Comparison of ENCODE assay signal across 11 cellular contexts in the genomic region with DNA sequence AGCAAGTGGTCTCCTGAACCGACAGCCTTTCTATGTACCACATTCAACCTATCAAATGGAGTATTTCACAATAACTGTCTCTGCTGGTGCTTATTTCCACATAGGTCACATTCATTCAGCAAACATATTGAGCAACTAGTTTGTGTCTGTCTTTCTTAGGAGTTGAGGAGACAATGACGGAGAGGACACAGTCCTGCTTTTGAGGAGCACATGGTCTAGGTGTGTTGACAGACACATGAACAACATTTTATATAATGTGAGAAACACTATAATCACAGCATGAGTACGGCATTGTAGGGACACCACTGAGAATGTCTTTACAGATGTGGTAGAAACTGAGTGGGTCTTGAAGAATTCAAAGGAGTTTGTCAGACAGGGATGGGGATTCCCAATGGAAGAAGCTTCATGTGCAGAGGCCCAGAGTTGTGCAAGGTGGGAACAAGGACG. TPM values are rescaled to one million over a fixed set of nuclear protein-coding genes. Genes with fewer than 3 reads are reported as not detected.
A peak's percentile ranks its signal among the peaks of the same experiment; 100 is the strongest.
DNase-seq lines count a peak whose midpoint lies in the region; ATAC-seq and TF ChIP-seq lines count a peak whose summit lies in the region.
"Had no signal": no experiment of that assay in that cellular context is flagged by ENCODE, and none has a peak within 500 bp of the region (broad histone marks: within the 10 kb centered on the region; RNA-seq: fewer than 3 reads in every experiment).

No MANE protein-coding gene starts in this region.

- CTCF ChIA-PET in activated naive CD4-positive, alpha-beta T cell treated with anti-CD3 and anti-CD28 coated beads for 36 hours (lab: Charles Lee), result no interaction called here

- no peak for TF ChIP-seq POLR2A in prostate gland (IDR thresholded peaks at IDR 0.05)

- WGBS in prostate gland, result 85% methylated on average over 4 of the region's 4 CpGs

- no peak overlapping the region for H3K4me3 ChIP-seq in prostate gland
- H3K4me3 ChIP-seq: ovary had no signal

- no peak overlapping the region for H3K4me3 Mint-ChIP-seq in activated naive CD4-positive, alpha-beta T cell treated with anti-CD3 and anti-CD28 coated beads for 36 hours
- peak overlapping the region; percentile 22 for H3K4me3 Mint-ChIP-seq in stimulated activated naive CD8-positive, alpha-beta T cell treated with anti-CD3 and anti-CD28 coated beads, Interleukin-15, Interleukin-2, amounts not matched to agents 100 ng/mL and 50 ng/mL, for 24 hours
- H3K4me3 Mint-ChIP-seq: immature natural killer cell had no signal

- DNase-seq in activated naive CD4-positive, alpha-beta T cell treated with anti-CD3 and anti-CD28 coated beads for 36 hours, result no peak
- no peak for DNase-seq in activated naive CD4-positive, alpha-beta T cell treated with Interleukin-2 at 50 U/mL for 16 hours
- DNase-seq in SKM-1 treated with dmso at 0.1 percent for 144 hours (lab: John Stamatoyannopoulos, UW; ENCODE audit: unreplicated experiment), result peak; percentile 57
- DNase-seq in fibroblast of peridontal ligament (ENCODE audit: extremely low read depth), result peak; percentile 47
- no peak for DNase-seq in RKO (ENCODE audit: low spot score)
- DNase-seq in prostate gland (ENCODE audit: low spot score), result no peak
- DNase-seq: immature natural killer cell, NCI-H1105 treated with DMSO at 0.1 percent for 48 hours, ovary had no signal

- no peak for TF ChIP-seq CTCF in prostate gland (IDR thresholded peaks at IDR 0.05)

- no peaks in the 10 kb centered on the region for H3K36me3 Mint-ChIP-seq in activated naive CD4-positive, alpha-beta T cell treated with anti-CD3 and anti-CD28 coated beads for 36 hours (ENCODE audit: low read depth)
- H3K36me3 Mint-ChIP-seq in stimulated activated naive CD8-positive, alpha-beta T cell treated with anti-CD3 and anti-CD28 coated beads, Interleukin-15, Interleukin-2, amounts not matched to agents 100 ng/mL and 50 ng/mL, for 24 hours (ENCODE audit: low read depth), result no peaks in the 10 kb centered on the region

- intact Hi-C loops in activated naive CD4-positive, alpha-beta T cell treated with anti-CD3 and anti-CD28 coated beads for 36 hours (cut with micrococcal nuclease), result loop anchor here (1.0 kb wide), 8 partner anchors 20 to 347 kb away; no protein-coding TSS in a partner anchor
- intact Hi-C loops in prostate gland (cut with DNase I), result no loop called here

- H3K27ac Mint-ChIP-seq in activated naive CD4-positive, alpha-beta T cell treated with anti-CD3 and anti-CD28 coated beads for 36 hours, result peak overlapping the region; percentile 74
- peak overlapping the region; percentile 75 for H3K27ac Mint-ChIP-seq in stimulated activated naive CD8-positive, alpha-beta T cell treated with anti-CD3 and anti-CD28 coated beads, Interleukin-15, Interleukin-2, amounts not matched to agents 100 ng/mL and 50 ng/mL, for 24 hours
- H3K27ac Mint-ChIP-seq: immature natural killer cell had no signal

- no peaks in the 10 kb centered on the region for H3K9me3 ChIP-seq in prostate gland
- H3K9me3 ChIP-seq: ovary had no signal

- no peak for ATAC-seq in GM19395 (IDR thresholded peaks at IDR 0.05; ENCODE audit: unreplicated experiment)

- H3K27ac ChIP-seq in prostate gland, result no peak overlapping the region
- H3K27ac ChIP-seq: ovary had no signal

- peaks cover 11% of the 10 kb centered on the region for H3K27me3 Mint-ChIP-seq in activated naive CD4-positive, alpha-beta T cell treated with anti-CD3 and anti-CD28 coated beads for 36 hours (ENCODE audit: low read depth)
- peaks cover 3% of the 10 kb centered on the region for H3K27me3 Mint-ChIP-seq in stimulated activated naive CD8-positive, alpha-beta T cell treated with anti-CD3 and anti-CD28 coated beads, Interleukin-15, Interleukin-2, amounts not matched to agents 100 ng/mL and 50 ng/mL, for 24 hours

- H3K4me1 Mint-ChIP-seq in activated naive CD4-positive, alpha-beta T cell treated with anti-CD3 and anti-CD28 coated beads for 36 hours (ENCODE audit: low read depth), result peaks cover 11% of the 10 kb centered on the region
- H3K4me1 Mint-ChIP-seq in stimulated activated naive CD8-positive, alpha-beta T cell treated with anti-CD3 and anti-CD28 coated beads, Interleukin-15, Interleukin-2, amounts not matched to agents 100 ng/mL and 50 ng/mL, for 24 hours (ENCODE audit: low read depth), result peaks cover 19% of the 10 kb centered on the region
- H3K4me1 Mint-ChIP-seq: immature natural killer cell had no signal

- H3K27me3 ChIP-seq in prostate gland (replicated peaks; ENCODE audit: insufficient read depth), result no peaks in the 10 kb centered on the region
- H3K27me3 ChIP-seq: ovary had no signal

- H3K36me3 ChIP-seq in prostate gland, result no peaks in the 10 kb centered on the region
- H3K36me3 ChIP-seq: ovary had no signal

- H3K4me1 ChIP-seq in prostate gland (replicated peaks), result no peaks in the 10 kb centered on the region

- no peaks in the 10 kb centered on the region for H3K9me3 Mint-ChIP-seq in activated naive CD4-positive, alpha-beta T cell treated with anti-CD3 and anti-CD28 coated beads for 36 hours
- no peaks in the 10 kb centered on the region for H3K9me3 Mint-ChIP-seq in stimulated activated naive CD8-positive, alpha-beta T cell treated with anti-CD3 and anti-CD28 coated beads, Interleukin-15, Interleukin-2, amounts not matched to agents 100 ng/mL and 50 ng/mL, for 24 hours
- H3K9me3 Mint-ChIP-seq: immature natural killer cell had no signal

RNA-seq across cellular contexts. Expression of gene NFIL3, which starts 28.5 kb away (rescaled TPM):
- 10 to 100 TPM; 56.4 to 58.5 TPM for total RNA-seq in activated naive CD4-positive, alpha-beta T cell treated with anti-CD3 and anti-CD28 coated beads for 36 hours
- 10 to 100 TPM; 28.7 to 33.5 TPM for total RNA-seq in prostate gland

RNA-seq across cellular contexts. Expression of gene AUH, which starts 33.4 kb away (rescaled TPM):
- 10 to 100 TPM; 13.4 to 14.4 TPM for total RNA-seq in activated naive CD4-positive, alpha-beta T cell treated with anti-CD3 and anti-CD28 coated beads for 36 hours
- 10 to 100 TPM; 58.0 to 76.1 TPM for total RNA-seq in prostate gland

Comparison
In these comparisons a context has a peak if more than half of its experiments do, and no peak if none do; other contexts are left out.
1. DNase-seq: peak in SKM-1 treated with dmso at 0.1 percent for 144 hours (single experiment) and fibroblast of peridontal ligament (single experiment); none in activated naive CD4-positive, alpha-beta T cell treated with anti-CD3 and anti-CD28 coated beads for 36 hours (single experiment), activated naive CD4-positive, alpha-beta T cell treated with Interleukin-2 at 50 U/mL for 16 hours (single experiment), RKO (single experiment) and prostate gland (single experiment).